Comparison of ENCODE assay signal across 31 cellular contexts in the genomic region with DNA sequence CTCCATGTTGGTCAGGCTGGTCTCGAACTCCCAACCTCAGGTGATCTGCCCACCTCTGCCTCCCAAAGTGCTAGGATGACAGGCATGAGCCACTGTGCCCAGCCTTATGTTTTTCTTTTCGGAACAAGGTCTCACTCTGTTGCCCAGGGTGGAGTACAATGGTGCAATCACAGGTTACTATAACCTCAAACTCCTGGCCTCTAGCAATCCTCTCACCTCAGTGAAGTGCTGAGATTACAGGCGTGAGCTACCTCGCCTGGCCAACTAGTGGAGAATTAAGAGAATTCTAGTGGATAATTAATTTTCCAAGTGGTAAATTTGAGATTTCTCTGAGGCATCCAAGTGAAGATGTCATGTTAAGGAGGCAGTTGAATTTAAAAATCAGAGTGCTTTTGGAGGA. TPM values are rescaled to one million over a fixed set of nuclear protein-coding genes. Genes with fewer than 3 reads are reported as not detected.
DNase-seq lines count a peak whose midpoint lies in the region; ATAC-seq and TF ChIP-seq lines count a peak whose summit lies in the region.
"Had no signal": no experiment of that assay in that cellular context is flagged by ENCODE, and none has a peak within 500 bp of the region (broad histone marks: within the 10 kb centered on the region; RNA-seq: fewer than 3 reads in every experiment).

No MANE protein-coding gene starts in this region.

- peaks cover 4% of the 10 kb centered on the region for H3K27me3 Mint-ChIP-seq in activated CD8-positive, alpha-beta T cell treated with anti-CD3 and anti-CD28 coated beads, Interleukin-2, amount 10 ng/mL, durations not matched to agents 7 days and 5 days (ENCODE audit: low read depth)
- no peaks in the 10 kb centered on the region for H3K27me3 Mint-ChIP-seq in activated CD8-positive, alpha-beta T cell treated with anti-CD3 and anti-CD28 coated beads for 36 hours
- H3K27me3 Mint-ChIP-seq in endodermal cell (ENCODE audit: insufficient read depth), result no peaks in the 10 kb centered on the region
- H3K27me3 Mint-ChIP-seq in CD8-positive, alpha-beta T cell (ENCODE audit: low read depth), result no peaks in the 10 kb centered on the region
- H3K27me3 Mint-ChIP-seq: activated naive CD8-positive, alpha-beta T cell treated with anti-CD3 and anti-CD28 coated beads, Interleukin-2, amount 50 U/mL, for 24 hours; central memory CD8-positive, alpha-beta T cell had no signal

- DNase-seq in activated CD8-positive, alpha-beta T cell treated with anti-CD3 and anti-CD28 coated beads, Interleukin-2, amount 10 ng/mL, durations not matched to agents 7 days and 5 days, result peak; percentile 19
- DNase-seq in activated CD8-positive, alpha-beta T cell treated with anti-CD3 and anti-CD28 coated beads for 36 hours, result no peak
- no peak for DNase-seq in endodermal cell
- DNase-seq in left kidney (ENCODE audit: low read depth, low spot score), result peak; percentile 36
- no peak for DNase-seq in CD8-positive, alpha-beta T cell
- no peak for DNase-seq in stimulated activated CD4-positive, alpha-beta T cell treated with anti-CD3 and anti-CD28 coated beads, Interleukin-2, amount 100 ng/mL, for 24 hours
- no peak for DNase-seq in DMS 273 treated with DMSO at 0.1 percent for 48 hours (lab: John Stamatoyannopoulos, UW)
- DNase-seq: activated CD4-positive, alpha-beta T cell treated with anti-CD3 and anti-CD28 coated beads, Interleukin-2, amount 10 ng/mL, durations not matched to agents 24 days and 14 days; activated naive CD8-positive, alpha-beta T cell treated with anti-CD3 and anti-CD28 coated beads, Interleukin-2, amount 50 U/mL, for 24 hours; activated T-cell treated with anti-CD3 and anti-CD28 coated beads, Interleukin-2, amount 50 U/mL, for 4 hours; CD8-positive, alpha-beta memory T cell; dermis blood vessel endothelial cell; DMS53; NCI-H1048; NCI-H1694; NCI-H2171 treated with DMSO at 0.1 percent for 48 hours; NCI-H510A treated with DMSO at 0.1 percent for 48 hours; PC-9; Right ventricle myocardium superior; sigmoid colon; stimulated activated naive CD4-positive, alpha-beta T cell treated with Interleukin-2 at 50 U/mL for 16 hours; T-helper 9 cell; uterus had no signal

- H3K4me1 ChIP-seq in endodermal cell (ENCODE audit: control insufficient read depth, insufficient read depth, low read length), result no peaks in the 10 kb centered on the region
- H3K4me1 ChIP-seq in CD8-positive, alpha-beta T cell (ENCODE audit: insufficient read depth, low read length), result peaks cover 9% of the 10 kb centered on the region
- H3K4me1 ChIP-seq: uterus had no signal

- H3K4me3 Mint-ChIP-seq in activated CD8-positive, alpha-beta T cell treated with anti-CD3 and anti-CD28 coated beads, Interleukin-2, amount 10 ng/mL, durations not matched to agents 7 days and 5 days, result no peak overlapping the region
- H3K4me3 Mint-ChIP-seq in activated CD8-positive, alpha-beta T cell treated with anti-CD3 and anti-CD28 coated beads for 36 hours, result no peak overlapping the region
- no peak overlapping the region for H3K4me3 Mint-ChIP-seq in endodermal cell
- no peak overlapping the region for H3K4me3 Mint-ChIP-seq in CD8-positive, alpha-beta T cell
- H3K4me3 Mint-ChIP-seq: activated CD4-positive, alpha-beta T cell treated with anti-CD3 and anti-CD28 coated beads, Interleukin-2, amount 10 ng/mL, durations not matched to agents 24 days and 14 days; activated naive CD8-positive, alpha-beta T cell treated with anti-CD3 and anti-CD28 coated beads, Interleukin-2, amount 50 U/mL, for 24 hours; CD8-positive, alpha-beta memory T cell; central memory CD8-positive, alpha-beta T cell; memory B cell had no signal

- H3K36me3 ChIP-seq in endodermal cell (ENCODE audit: control insufficient read depth, insufficient read depth, low read length), result no peaks in the 10 kb centered on the region
- H3K36me3 ChIP-seq in CD8-positive, alpha-beta T cell (ENCODE audit: insufficient read depth, low read length), result no peaks in the 10 kb centered on the region
- H3K36me3 ChIP-seq: sigmoid colon, uterus had no signal

- H3K9me3 Mint-ChIP-seq in activated CD8-positive, alpha-beta T cell treated with anti-CD3 and anti-CD28 coated beads, Interleukin-2, amount 10 ng/mL, durations not matched to agents 7 days and 5 days (ENCODE audit: insufficient read depth), result no peaks in the 10 kb centered on the region
- no peaks in the 10 kb centered on the region for H3K9me3 Mint-ChIP-seq in activated CD8-positive, alpha-beta T cell treated with anti-CD3 and anti-CD28 coated beads for 36 hours
- peaks cover 3% of the 10 kb centered on the region for H3K9me3 Mint-ChIP-seq in endodermal cell
- no peaks in the 10 kb centered on the region for H3K9me3 Mint-ChIP-seq in CD8-positive, alpha-beta T cell
- H3K9me3 Mint-ChIP-seq: activated CD4-positive, alpha-beta T cell treated with anti-CD3 and anti-CD28 coated beads, Interleukin-2, amount 10 ng/mL, durations not matched to agents 24 days and 14 days; activated naive CD8-positive, alpha-beta T cell treated with anti-CD3 and anti-CD28 coated beads, Interleukin-2, amount 50 U/mL, for 24 hours; activated T-cell treated with anti-CD3 and anti-CD28 coated beads, Interleukin-2, amount 50 U/mL, for 4 hours; CD8-positive, alpha-beta memory T cell; central memory CD8-positive, alpha-beta T cell; memory B cell had no signal

- POLR2A ChIA-PET in activated CD8-positive, alpha-beta T cell treated with anti-CD3 and anti-CD28 coated beads, Interleukin-2, amount 10 ng/mL, durations not matched to agents 7 days and 5 days (lab: Charles Lee), result no interaction called here
- POLR2A ChIA-PET in activated CD8-positive, alpha-beta T cell treated with anti-CD3 and anti-CD28 coated beads for 36 hours (lab: Charles Lee), result interaction anchor here (1.5 kb wide), 1 partner anchor 53 kb away, joined by 5 read pairs; no protein-coding TSS in a partner anchor
- POLR2A ChIA-PET in CD8-positive, alpha-beta T cell (lab: Charles Lee), result no interaction called here

- no peak for TF ChIP-seq CTCF in activated CD8-positive, alpha-beta T cell treated with anti-CD3 and anti-CD28 coated beads for 36 hours (IDR thresholded peaks at IDR 0.05)
- TF ChIP-seq CTCF in endodermal cell (conservative IDR thresholded peaks at IDR 0.05), result peak; percentile 58
- TF ChIP-seq CTCF in CD8-positive, alpha-beta T cell (IDR thresholded peaks at IDR 0.05), result no peak

- ATAC-seq in activated CD8-positive, alpha-beta T cell treated with anti-CD3 and anti-CD28 coated beads, Interleukin-2, amount 10 ng/mL, durations not matched to agents 7 days and 5 days, result no peak
- no peak for ATAC-seq in activated CD8-positive, alpha-beta T cell treated with anti-CD3 and anti-CD28 coated beads for 36 hours
- ATAC-seq in CD8-positive, alpha-beta T cell, result no peak
- no peak for ATAC-seq in HG03565 (IDR thresholded peaks at IDR 0.05; ENCODE audit: unreplicated experiment)
- ATAC-seq: activated naive CD8-positive, alpha-beta T cell treated with anti-CD3 and anti-CD28 coated beads, Interleukin-2, amount 50 U/mL, for 24 hours; activated T-cell treated with anti-CD3 and anti-CD28 coated beads, Interleukin-2, amount 50 U/mL, for 4 hours had no signal

- no peak overlapping the region for H3K27ac Mint-ChIP-seq in activated CD8-positive, alpha-beta T cell treated with anti-CD3 and anti-CD28 coated beads, Interleukin-2, amount 10 ng/mL, durations not matched to agents 7 days and 5 days
- no peak overlapping the region for H3K27ac Mint-ChIP-seq in activated CD8-positive, alpha-beta T cell treated with anti-CD3 and anti-CD28 coated beads for 36 hours
- H3K27ac Mint-ChIP-seq in endodermal cell, result no peak overlapping the region
- H3K27ac Mint-ChIP-seq in CD8-positive, alpha-beta T cell, result no peak overlapping the region
- H3K27ac Mint-ChIP-seq: activated CD4-positive, alpha-beta T cell treated with anti-CD3 and anti-CD28 coated beads, Interleukin-2, amount 10 ng/mL, durations not matched to agents 24 days and 14 days; activated naive CD8-positive, alpha-beta T cell treated with anti-CD3 and anti-CD28 coated beads, Interleukin-2, amount 50 U/mL, for 24 hours; memory B cell; progenitor cell of endocrine pancreas had no signal

- H3K36me3 Mint-ChIP-seq in activated CD8-positive, alpha-beta T cell treated with anti-CD3 and anti-CD28 coated beads, Interleukin-2, amount 10 ng/mL, durations not matched to agents 7 days and 5 days (ENCODE audit: low read depth), result no peaks in the 10 kb centered on the region
- H3K36me3 Mint-ChIP-seq in activated CD8-positive, alpha-beta T cell treated with anti-CD3 and anti-CD28 coated beads for 36 hours (ENCODE audit: low read depth), result no peaks in the 10 kb centered on the region
- H3K36me3 Mint-ChIP-seq in endodermal cell (ENCODE audit: low read depth), result no peaks in the 10 kb centered on the region
- no peaks in the 10 kb centered on the region for H3K36me3 Mint-ChIP-seq in CD8-positive, alpha-beta T cell
- H3K36me3 Mint-ChIP-seq: CD8-positive, alpha-beta memory T cell; memory B cell had no signal

- no peak overlapping the region for H3K9ac ChIP-seq in endodermal cell (ENCODE audit: extremely low read depth, low read length, poor library complexity, severe bottlenecking)

- peaks cover 28% of the 10 kb centered on the region for H3K4me1 Mint-ChIP-seq in activated CD8-positive, alpha-beta T cell treated with anti-CD3 and anti-CD28 coated beads, Interleukin-2, amount 10 ng/mL, durations not matched to agents 7 days and 5 days (ENCODE audit: low read depth)
- H3K4me1 Mint-ChIP-seq in activated CD8-positive, alpha-beta T cell treated with anti-CD3 and anti-CD28 coated beads for 36 hours (ENCODE audit: low read depth), result peaks cover 18% of the 10 kb centered on the region
- peaks cover 3% of the 10 kb centered on the region for H3K4me1 Mint-ChIP-seq in endodermal cell
- peaks cover 19% of the 10 kb centered on the region for H3K4me1 Mint-ChIP-seq in CD8-positive, alpha-beta T cell (ENCODE audit: low read depth)

- 82 to 89% methylated on average over 3 to 4 of the region's 4 CpGs for WGBS in endodermal cell (ENCODE audit: insufficient coverage in 1 of 2, insufficient read length in 1 of 2), 2 experiments

- CTCF ChIA-PET in activated CD8-positive, alpha-beta T cell treated with anti-CD3 and anti-CD28 coated beads, Interleukin-2, amount 10 ng/mL, durations not matched to agents 7 days and 5 days (lab: Charles Lee), result interaction anchor here (0.6 to 4.1 kb wide), 6 partner anchors 12 to 310 kb away, joined by 3 to 34 read pairs (median 6); partner anchors contain the start of gene LASP1NB
- CTCF ChIA-PET in activated CD8-positive, alpha-beta T cell treated with anti-CD3 and anti-CD28 coated beads for 36 hours (lab: Charles Lee), result interaction anchor here (1.4 to 3.9 kb wide), 6 partner anchors 11 to 183 kb away, joined by 3 to 24 read pairs (median 8); no protein-coding TSS in a partner anchor
- CTCF ChIA-PET in CD8-positive, alpha-beta T cell (lab: Charles Lee), result interaction anchor here (0.6 to 2.1 kb wide), 4 partner anchors 12 to 280 kb away, joined by 3 to 7 read pairs (median 4); no protein-coding TSS in a partner anchor

- no peak overlapping the region for H3K27ac ChIP-seq in endodermal cell (ENCODE audit: low read depth, low read length)
- H3K27ac ChIP-seq in CD8-positive, alpha-beta T cell (ENCODE audit: low read depth, low read length), result no peak overlapping the region
- H3K27ac ChIP-seq: HL-60, PC-9, sigmoid colon, uterus, VCaP had no signal

- H3K4me3 ChIP-seq in endodermal cell (ENCODE audit: low read length), result no peak overlapping the region
- H3K4me3 ChIP-seq in CD8-positive, alpha-beta T cell (ENCODE audit: low read depth, low read length), result no peak overlapping the region
- H3K4me3 ChIP-seq: PC-9, sigmoid colon, uterus had no signal

- no peaks in the 10 kb centered on the region for H3K9me3 ChIP-seq in endodermal cell (ENCODE audit: control insufficient read depth, low read length)
- no peaks in the 10 kb centered on the region for H3K9me3 ChIP-seq in CD8-positive, alpha-beta T cell (ENCODE audit: low read length)
- H3K9me3 ChIP-seq: sigmoid colon, uterus had no signal

- no peaks in the 10 kb centered on the region for H3K27me3 ChIP-seq in endodermal cell (ENCODE audit: control insufficient read depth, insufficient read depth, low read length, poor library complexity, severe bottlenecking)
- H3K27me3 ChIP-seq in CD8-positive, alpha-beta T cell (ENCODE audit: insufficient read depth, low read length), result no peaks in the 10 kb centered on the region
- H3K27me3 ChIP-seq: sigmoid colon, uterus had no signal

- intact Hi-C loops in activated CD8-positive, alpha-beta T cell treated with anti-CD3 and anti-CD28 coated beads for 36 hours (cut with micrococcal nuclease), result no loop called here
- intact Hi-C loops in CD8-positive, alpha-beta T cell (cut with DNase I, micrococcal nuclease), result no loop called here

RNA-seq across cellular contexts. Expression of gene FBXO47, which starts 2.9 kb away (rescaled TPM):
- not detected for total RNA-seq in activated CD8-positive, alpha-beta T cell treated with anti-CD3 and anti-CD28 coated beads, Interleukin-2, amount 10 ng/mL, durations not matched to agents 7 days and 5 days
- total RNA-seq in activated CD8-positive, alpha-beta T cell treated with anti-CD3 and anti-CD28 coated beads for 36 hours, result not detected
- not detected for total RNA-seq in endodermal cell
- polyA plus RNA-seq in endodermal cell (2013, experiment 1 of 2), result not detected
- not detected for polyA plus RNA-seq in endodermal cell (2013, experiment 2 of 2)
- not detected for total RNA-seq in CD8-positive, alpha-beta T cell
- total RNA-seq: CD8-positive, alpha-beta memory T cell; dermis blood vessel endothelial cell; glomerular endothelial cell; PC-9; progenitor cell of endocrine pancreas; Right ventricle myocardium superior; sigmoid colon; temporal lobe had no signal
- polyA plus RNA-seq: CD8-positive, alpha-beta memory T cell; sigmoid colon had no signal

Comparison
In these comparisons a context has a peak if more than half of its experiments do, and no peak if none do; other contexts are left out.
1. DNase-seq: peak in activated CD8-positive, alpha-beta T cell treated with anti-CD3 and anti-CD28 coated beads, Interleukin-2, amount 10 ng/mL, durations not matched to agents 7 days and 5 days (single experiment) and left kidney (single experiment); none in activated CD8-positive, alpha-beta T cell treated with anti-CD3 and anti-CD28 coated beads for 36 hours (single experiment), endodermal cell (single experiment), CD8-positive, alpha-beta T cell (0 of 7), stimulated activated CD4-positive, alpha-beta T cell treated with anti-CD3 and anti-CD28 coated beads, Interleukin-2, amount 100 ng/mL, for 24 hours (0 of 2) and DMS 273 treated with DMSO at 0.1 percent for 48 hours (single experiment).